Comparison of ENCODE assay signal across 8 cellular contexts in the genomic region with DNA sequence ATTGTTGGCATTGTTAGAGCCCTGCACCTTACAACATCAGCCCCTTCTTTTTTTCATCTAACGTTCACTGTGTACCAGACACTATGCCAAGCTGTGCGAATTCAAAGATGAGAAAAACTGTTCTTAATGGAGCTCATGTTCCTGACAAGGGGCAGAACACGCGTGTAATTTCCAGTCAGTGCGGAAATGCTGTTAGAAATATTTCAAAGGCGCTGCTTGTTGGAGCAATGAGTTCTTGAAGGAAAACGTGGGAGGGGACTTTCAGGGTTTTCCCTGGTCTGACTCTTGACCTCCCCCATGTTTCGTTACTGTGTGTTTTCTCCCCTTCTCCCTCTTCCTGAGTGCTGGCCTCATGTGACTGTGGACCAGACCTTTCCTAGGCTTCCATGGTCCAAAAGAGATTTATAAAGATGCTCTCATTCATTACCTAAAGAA. TPM values are rescaled to one million over a fixed set of nuclear protein-coding genes. Genes with fewer than 3 reads are reported as not detected.
A peak's percentile ranks its signal among the peaks of the same experiment; 100 is the strongest.
DNase-seq lines count a peak whose midpoint lies in the region; ATAC-seq, FAIRE-seq and TF ChIP-seq lines count a peak whose summit lies in the region.

No MANE protein-coding gene starts in this region.

- peak overlapping the region; percentile 97 for H3K9ac ChIP-seq in keratinocyte (ENCODE audit: control insufficient read depth, extremely low read depth, insufficient read depth, low read length)

- peaks cover 57% of the 10 kb centered on the region for H3K79me2 ChIP-seq in ACC112 (ENCODE audit: control insufficient read depth, insufficient read depth, low read length, unreplicated experiment)
- peaks cover 64% of the 10 kb centered on the region for H3K79me2 ChIP-seq in keratinocyte (ENCODE audit: control insufficient read depth, insufficient read depth, low read length)

- H3K4me1 ChIP-seq in ACC112 (ENCODE audit: control insufficient read depth, insufficient read depth, low read length, unreplicated experiment): peaks cover 12% of the 10 kb centered on the region
- peaks cover 30% of the 10 kb centered on the region for H3K4me1 ChIP-seq in keratinocyte (ENCODE audit: control insufficient read depth, extremely low read depth, insufficient read depth, low read length)
- H3K4me1 ChIP-seq in testis: peaks cover 20% of the 10 kb centered on the region

- ATAC-seq in HG03135 (IDR thresholded peaks at IDR 0.05; ENCODE audit: unreplicated experiment): no peak

- DNase-seq in HL-60 (ENCODE audit: low read depth in 1 of 2, low spot score in 1 of 2) (no peak), keratinocyte (ENCODE audit: low read depth, low spot score) (no peak), testis (no peak), nucleus accumbens (lab: John Stamatoyannopoulos, UW) (no peak), HTR-8/SVneo (ENCODE audit: insufficient read length, low spot score) (no peak)
- no peak for DNase-seq in activated naive CD4-positive, alpha-beta T cell treated with anti-CD3 and anti-CD28 coated beads, Interleukin-2, amount 10 ng/mL, durations not matched to agents 7 days and 5 days

- H3K27me3 Mint-ChIP-seq in activated naive CD4-positive, alpha-beta T cell treated with anti-CD3 and anti-CD28 coated beads, Interleukin-2, amount 10 ng/mL, durations not matched to agents 7 days and 5 days: peaks cover 6% of the 10 kb centered on the region

- TF ChIP-seq POLR2A in testis (IDR thresholded peaks at IDR 0.05): no peak

- peak overlapping the region; percentile 92 for H3K27ac ChIP-seq in ACC112 (ENCODE audit: low read depth, low read length)
- peak overlapping the region; percentile 98 for H3K27ac ChIP-seq in HL-60 (replicated peaks)
- peak overlapping the region; percentile 85 for H3K27ac ChIP-seq in keratinocyte (ENCODE audit: control insufficient read depth, insufficient read depth, low read length)
- H3K27ac ChIP-seq in testis: peak overlapping the region; percentile 92

- CTCF ChIA-PET in activated naive CD4-positive, alpha-beta T cell treated with anti-CD3 and anti-CD28 coated beads, Interleukin-2, amount 10 ng/mL, durations not matched to agents 7 days and 5 days (lab: Charles Lee): interaction anchor here (1.5 to 4.2 kb wide), 3 partner anchors 16 to 21 kb away, joined by 6 to 32 read pairs (median 7); a partner anchor contains a TSS

- H3K4me3 ChIP-seq in ACC112 (ENCODE audit: low read depth, low read length) (peak overlapping the region; percentile 95), HL-60 (replicated peaks; ENCODE audit: insufficient read depth, low read length) (peak overlapping the region; percentile 92), keratinocyte (ENCODE audit: control insufficient read depth in 2 of 3, extremely low read depth in 1 of 3, insufficient read depth in 2 of 3, low read depth in 1 of 3, low read length in 3 of 3) (peak overlapping the region; percentile 80 to 93 (median 87)), testis (peak overlapping the region; percentile 83 to 88)

- no peak for TF ChIP-seq CTCF in HL-60 (IDR thresholded peaks at IDR 0.05; ENCODE audit: insufficient read depth, low read length)
- TF ChIP-seq CTCF in keratinocyte (optimal IDR thresholded peaks at IDR 0.05 in 1 of 3, IDR thresholded peaks at IDR 0.05 in 1 of 3, conservative IDR thresholded peaks at IDR 0.05 in 1 of 3; ENCODE audit: extremely low read depth in 1 of 3, insufficient read depth in 2 of 3, low read length in 3 of 3): no peak
- TF ChIP-seq CTCF in testis (IDR thresholded peaks at IDR 0.05): no peak

- 11 to 12% methylated on average over 8 of the region's 8 CpGs for WGBS in testis, 2 donors

- H3K27ac Mint-ChIP-seq in activated naive CD4-positive, alpha-beta T cell treated with anti-CD3 and anti-CD28 coated beads, Interleukin-2, amount 10 ng/mL, durations not matched to agents 7 days and 5 days: peak overlapping the region; percentile 99

- peaks cover 67% of the 10 kb centered on the region for H3K4me1 Mint-ChIP-seq in activated naive CD4-positive, alpha-beta T cell treated with anti-CD3 and anti-CD28 coated beads, Interleukin-2, amount 10 ng/mL, durations not matched to agents 7 days and 5 days

- H3K4me2 ChIP-seq in keratinocyte (ENCODE audit: control insufficient read depth, extremely low read depth, insufficient read depth, low read depth, low read length): peak overlapping the region; percentile 78

- no peaks in the 10 kb centered on the region for H3K9me3 Mint-ChIP-seq in activated naive CD4-positive, alpha-beta T cell treated with anti-CD3 and anti-CD28 coated beads, Interleukin-2, amount 10 ng/mL, durations not matched to agents 7 days and 5 days

- no peaks in the 10 kb centered on the region for H3K9me3 ChIP-seq in keratinocyte (ENCODE audit: control insufficient read depth, low read depth, low read length)
- no peaks in the 10 kb centered on the region for H3K9me3 ChIP-seq in testis

- H3K36me3 Mint-ChIP-seq in activated naive CD4-positive, alpha-beta T cell treated with anti-CD3 and anti-CD28 coated beads, Interleukin-2, amount 10 ng/mL, durations not matched to agents 7 days and 5 days: peaks cover 37% of the 10 kb centered on the region

- H3K27me3 ChIP-seq in ACC112 (ENCODE audit: insufficient read depth, low read length) (no peaks in the 10 kb centered on the region), HL-60 (ENCODE audit: insufficient read depth, poor library complexity, severe bottlenecking) (no peaks in the 10 kb centered on the region), keratinocyte (ENCODE audit: control insufficient read depth, extremely low read depth, insufficient read depth, low read length) (no peaks in the 10 kb centered on the region), testis (no peaks in the 10 kb centered on the region)

- dilution Hi-C loops in keratinocyte (cut with MboI; ENCODE audit: extremely low pct_ligation_motif_present, low sequenced_read_pairs): no loop called here

- H3K36me3 ChIP-seq in ACC112 (ENCODE audit: insufficient read depth, low read length) (no peaks in the 10 kb centered on the region), keratinocyte (ENCODE audit: control insufficient read depth in 2 of 2, extremely low read depth in 1 of 2, insufficient read depth in 2 of 2, low read length in 2 of 2) (peaks cover 4 to 17% of the 10 kb centered on the region in 2 experiments), testis (ENCODE audit: low read depth, missing control alignments) (no peaks in the 10 kb centered on the region)

- H4K20me1 ChIP-seq in keratinocyte (ENCODE audit: control insufficient read depth, extremely low read depth, insufficient read depth, low read length): peaks cover 22% of the 10 kb centered on the region

- H3K4me3 Mint-ChIP-seq in activated naive CD4-positive, alpha-beta T cell treated with anti-CD3 and anti-CD28 coated beads, Interleukin-2, amount 10 ng/mL, durations not matched to agents 7 days and 5 days: peak overlapping the region; percentile 94

- no peaks in the 10 kb centered on the region for H3K9me1 ChIP-seq in keratinocyte (ENCODE audit: control insufficient read depth, extremely low read depth, insufficient read depth, low read length)

- FAIRE-seq in keratinocyte (lab: Jason Lieb, UNC) (no peak), HTR-8/SVneo (lab: Jason Lieb, UNC) (no peak)

- H2AFZ ChIP-seq in ACC112 (ENCODE audit: low read length, unreplicated experiment) (no peak overlapping the region), keratinocyte (ENCODE audit: control insufficient read depth, low read length) (no peak overlapping the region)

- intact Hi-C loops in testis (cut with DNase I; ENCODE audit: low total_unique reads): no loop called here

RNA-seq across cellular contexts. Expression of a gene that starts 1.5 kb away (rescaled TPM):
- polyA plus RNA-seq in keratinocyte: 50.9 to 114 TPM (median 80.3 TPM) in 3 replicates
- 73.3 TPM for polyA plus RNA-seq in keratinocyte (2011; ENCODE audit: low read depth)
- 40.3 and 79.7 TPM in 2 replicates for polyA plus RNA-seq in keratinocyte (2011; cell fraction: cytosol; rRNA removed)
- polyA plus RNA-seq in keratinocyte (2011; cell fraction: nucleus; rRNA removed): 29.2 and 38.5 TPM in 2 replicates
- 66.8 and 94.0 TPM in 2 replicates for polyA plus RNA-seq in keratinocyte (2012; ENCODE audit: low replicate concordance)
- polyA minus RNA-seq in keratinocyte: 37.6 to 70.6 TPM (median 57.1 TPM) in 3 replicates
- 33.2 TPM for polyA minus RNA-seq in keratinocyte (2011; cell fraction: cytosol; rRNA and poly(A)+ RNA removed)
- 17.4 and 23.7 TPM in 2 replicates for polyA minus RNA-seq in keratinocyte (2011; cell fraction: nucleus; rRNA and poly(A)+ RNA removed)
- 10 to 100 TPM; 19.0 to 23.2 TPM for total RNA-seq in testis
- polyA plus RNA-seq in testis (ENCODE audit: insufficient read depth, low read depth, low replicate concordance): 39.3 TPM

RNA-seq across cellular contexts. Expression of a gene that starts 21.2 kb away (rescaled TPM):
- polyA plus RNA-seq in keratinocyte (53.6 to 92.4 TPM (median 59.2 TPM) in 3 replicates), testis (ENCODE audit: insufficient read depth, low read depth, low replicate concordance) (73.9 TPM)
- 118 TPM for polyA plus RNA-seq in keratinocyte (2011; ENCODE audit: low read depth)
- 38.5 and 95.8 TPM in 2 replicates for polyA plus RNA-seq in keratinocyte (2011; cell fraction: cytosol; rRNA removed)
- polyA plus RNA-seq in keratinocyte (2011; cell fraction: nucleus; rRNA removed): 36.0 and 41.8 TPM in 2 replicates
- polyA plus RNA-seq in keratinocyte (2012; ENCODE audit: low replicate concordance): 47.0 and 53.2 TPM in 2 replicates
- polyA minus RNA-seq in keratinocyte: 22.5 to 141 TPM (median 61.8 TPM) in 3 replicates
- polyA minus RNA-seq in keratinocyte (2011; cell fraction: cytosol; rRNA and poly(A)+ RNA removed): 49.3 TPM
- 18.6 and 32.9 TPM in 2 replicates for polyA minus RNA-seq in keratinocyte (2011; cell fraction: nucleus; rRNA and poly(A)+ RNA removed)
- 10 to 100 TPM; 66.0 to 66.4 TPM for total RNA-seq in testis

RNA-seq across cellular contexts. Expression of a gene that starts 52.2 kb away (rescaled TPM):
- polyA plus RNA-seq in keratinocyte (66.0 to 116 TPM (median 80.6 TPM) in 3 replicates), testis (ENCODE audit: insufficient read depth, low read depth, low replicate concordance) (41.9 TPM)
- 34.6 TPM for polyA plus RNA-seq in keratinocyte (2011; ENCODE audit: low read depth)
- polyA plus RNA-seq in keratinocyte (2011; cell fraction: cytosol; rRNA removed): 64.0 and 106 TPM in 2 replicates
- 18.4 and 22.2 TPM in 2 replicates for polyA plus RNA-seq in keratinocyte (2011; cell fraction: nucleus; rRNA removed)
- 42.4 and 107 TPM in 2 replicates for polyA plus RNA-seq in keratinocyte (2012; ENCODE audit: low replicate concordance)
- polyA minus RNA-seq in keratinocyte: 3.0 to 17.0 TPM (median 6.6 TPM) in 3 replicates
- 40.5 TPM for polyA minus RNA-seq in keratinocyte (2011; cell fraction: cytosol; rRNA and poly(A)+ RNA removed)
- polyA minus RNA-seq in keratinocyte (2011; cell fraction: nucleus; rRNA and poly(A)+ RNA removed): 2.3 and 6.6 TPM in 2 replicates
- 10 to 100 TPM; 40.2 to 56.2 TPM for total RNA-seq in testis
